8 cellular contexts compared by ENCODE assay signal in genomic region chr1:160083968-160084770, GRCh38. TPM values are rescaled to one million over a fixed set of nuclear protein-coding genes. Genes with fewer than 3 reads are reported as not detected.
DNase-seq lines count a peak whose midpoint lies in the region; ATAC-seq and TF ChIP-seq lines count a peak whose summit lies in the region.

No MANE protein-coding gene starts in this region.

- no peak overlapping the region for H3K27ac ChIP-seq in colonic mucosa
- no peak overlapping the region for H3K27ac ChIP-seq in right lobe of liver

- H3K4me1 ChIP-seq in colonic mucosa (no peaks in the 10 kb centered on the region), right lobe of liver (peaks cover 0 to 3% (median 0%) of the 10 kb centered on the region in 4 donors)

- peak; percentile 61 for TF ChIP-seq CTCF in colonic mucosa (IDR thresholded peaks at IDR 0.05)
- peak; percentile 62 to 81 (median 80) for TF ChIP-seq CTCF in right lobe of liver (IDR thresholded peaks at IDR 0.05)

- ATAC-seq in GM18909 (IDR thresholded peaks at IDR 0.05; ENCODE audit: poor library complexity, unreplicated experiment) = peak; percentile 68
- ATAC-seq in right lobe of liver = peak; percentile 86 to 90 (median 88)
- ATAC-seq in HG03342 (IDR thresholded peaks at IDR 0.05; ENCODE audit: unreplicated experiment) = no peak
- ATAC-seq in HG02938 (IDR thresholded peaks at IDR 0.05; ENCODE audit: unreplicated experiment) = no peak

- peaks cover 7% of the 10 kb centered on the region for H3K27me3 ChIP-seq in colonic mucosa
- no peaks in the 10 kb centered on the region for H3K27me3 ChIP-seq in right lobe of liver

- intact Hi-C loops in colonic mucosa (cut with DNase I) (loop anchor here (5.0 to 10.0 kb wide), 2 partner anchors 37 to 291 kb away; no protein-coding TSS in a partner anchor), right lobe of liver (cut with DNase I) (loop anchor here in 1 of 2 donors (5.0 kb wide), 1 partner anchor 42 kb away; no protein-coding TSS in a partner anchor)

- no peak for TF ChIP-seq POLR2A in right lobe of liver (IDR thresholded peaks at IDR 0.05)

- 31% methylated on average over 17 of the region's 96 CpGs for WGBS in right lobe of liver (ENCODE audit: insufficient coverage, low coverage, low lambda C conversion rate, missing lambda C conversion rate)

- H3K9me3 ChIP-seq in colonic mucosa = no peaks in the 10 kb centered on the region
- no peaks in the 10 kb centered on the region for H3K9me3 ChIP-seq in right lobe of liver

- H3K36me3 ChIP-seq in colonic mucosa (no peaks in the 10 kb centered on the region), right lobe of liver (no peaks in the 10 kb centered on the region)

- H3K9ac ChIP-seq in colonic mucosa (ENCODE audit: low read depth in 2 of 2, low read length in 2 of 2) = peak overlapping the region in 1 of 2 donors; percentile 17

- H3K4me3 ChIP-seq in colonic mucosa (peak overlapping the region; percentile 27), right lobe of liver (peak overlapping the region in 2 of 3 donors; percentile 23 to 42)

- DNase-seq in NAMALWA (ENCODE audit: low spot score) = peak; percentile 34
- DNase-seq in activated CD4-positive, alpha-beta T cell treated with anti-CD3 and anti-CD28 coated beads for 48 hours = peak; percentile 82
- DNase-seq in colonic mucosa = peak; percentile 86
- peak; percentile 78 to 86 (median 79) for DNase-seq in right lobe of liver
- DNase-seq in stimulated activated CD8-positive, alpha-beta memory T cell treated with anti-CD3 and anti-CD28 coated beads, Interleukin-12 subunit alpha, Interleukin-12 subunit beta, amount 100 ng/mL, for 4 hours (ENCODE audit: low read depth) = peak; percentile 57

RNA-seq across cellular contexts. Expression of gene KCNJ9, which starts 2.8 kb away (rescaled TPM):
- total RNA-seq in colonic mucosa (under 1 TPM; 0.11 to 0.30 TPM), right lobe of liver (not detected)

RNA-seq across cellular contexts. Expression of gene KCNJ10, which starts 14.2 kb away (rescaled TPM):
- under 1 TPM in 1 of 2 donors, not detected in 1; 0.29 TPM for total RNA-seq in colonic mucosa
- 1 to 10 TPM in 2 of 6 experiments, under 1 TPM in 3, not detected in 1; 0.23 to 3.1 (median 0.31) TPM for total RNA-seq in right lobe of liver

RNA-seq across cellular contexts. Expression of gene IGSF8, which starts 14.2 kb away (rescaled TPM):
- total RNA-seq in colonic mucosa (10 to 100 TPM; 53.6 to 60.2 TPM), right lobe of liver (10 to 100 TPM; 27.5 to 45.7 (median 29.4) TPM)

RNA-seq across cellular contexts. Expression of gene ATP1A2, which starts 31.4 kb away (rescaled TPM):
- total RNA-seq in colonic mucosa (1 to 10 TPM; 1.5 to 6.1 TPM), right lobe of liver (1 to 10 TPM in 1 of 6 experiments, under 1 TPM in 5; 0.22 to 1.7 (median 0.36) TPM)

RNA-seq across cellular contexts. Expression of gene PIGM, which starts 52.4 kb away (rescaled TPM):
- total RNA-seq in colonic mucosa (1 to 10 TPM; 4.0 to 6.2 TPM), right lobe of liver (1 to 10 TPM; 3.3 to 4.7 (median 3.9) TPM)

Comparison
In these comparisons a context has a peak if more than half of its experiments do, and no peak if none do; other contexts are left out.
1. ATAC-seq: peak in GM18909 (single experiment) and right lobe of liver (4 of 4); none in HG03342 (single experiment) and HG02938 (single experiment).
2. DNase-seq: peak in every context shown above with its lines; median percentile 86 in colonic mucosa; 82 in activated CD4-positive, alpha-beta T cell treated with anti-CD3 and anti-CD28 coated beads for 48 hours; 79 in right lobe of liver; 57 in stimulated activated CD8-positive, alpha-beta memory T cell treated with anti-CD3 and anti-CD28 coated beads, Interleukin-12 subunit alpha, Interleukin-12 subunit beta, amount 100 ng/mL, for 4 hours; 34 in NAMALWA.